ENCODE assay signal across 9 cellular contexts in the genomic region with DNA sequence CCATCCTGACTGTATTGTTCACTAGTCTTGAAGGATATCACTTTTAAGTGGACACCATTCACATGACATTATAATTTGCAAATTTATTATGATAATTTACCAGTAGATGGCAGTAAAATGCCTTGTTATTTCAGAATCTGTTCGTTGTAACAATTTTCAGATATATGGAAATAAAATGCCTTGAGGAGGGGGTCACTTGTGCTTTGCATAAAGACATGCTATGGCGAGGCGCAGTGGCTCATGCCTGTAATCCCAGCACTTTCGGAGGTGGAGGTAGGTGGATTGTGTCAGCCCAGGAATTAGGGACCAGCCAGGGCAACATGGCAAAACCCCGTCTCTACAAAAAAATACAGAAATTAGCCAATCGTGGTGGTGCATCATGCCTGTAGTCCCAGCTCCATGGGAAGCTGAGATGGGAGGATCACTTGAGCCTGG. TPM values are rescaled to one million over a fixed set of nuclear protein-coding genes. Genes with fewer than 3 reads are reported as not detected.
DNase-seq lines count a peak whose midpoint lies in the region; ATAC-seq and TF ChIP-seq lines count a peak whose summit lies in the region.
"Had no signal": no experiment of that assay in that cellular context is flagged by ENCODE, and none has a peak within 500 bp of the region (broad histone marks: within the 10 kb centered on the region; RNA-seq: fewer than 3 reads in every experiment).

No MANE protein-coding gene starts in this region.

- peak overlapping the region; percentile 33 for H2AFZ ChIP-seq in parathyroid adenoma

- DNase-seq in DMS153 treated with DMSO at 0.1 percent for 48 hours (lab: John Stamatoyannopoulos, UW; ENCODE audit: unreplicated experiment) (peak; percentile 19), KBM-7 (peak; percentile 73), OCI-M1 (lab: John Stamatoyannopoulos, UW) (peak; percentile 81), esophagus muscularis mucosa (ENCODE audit: extremely low spot score) (no peak)
- DNase-seq in activated CD4-positive, CD25-positive, alpha-beta regulatory T cell treated with anti-CD3 and anti-CD28 coated beads, Interleukin-2, amount 50 U/mL, for 72 hours = no peak

- intact Hi-C loops in esophagus muscularis mucosa (cut with DNase I) = loop anchor here (5.0 kb wide), 1 partner anchor 38 kb away; the partner anchor contains the start of gene GGT7

- H3K27ac ChIP-seq in esophagus muscularis mucosa (replicated peaks in 1 of 4) = no peak overlapping the region
- no peak overlapping the region for H3K27ac ChIP-seq in parathyroid adenoma
- H3K27ac ChIP-seq: SJSA1 had no signal

- no peak overlapping the region for H3K4me2 ChIP-seq in parathyroid adenoma (ENCODE audit: low read length)

- H3K79me2 ChIP-seq in parathyroid adenoma = no peaks in the 10 kb centered on the region

- H3K9ac ChIP-seq in parathyroid adenoma = no peak overlapping the region

- peaks cover 0 to 5% (median 0%) of the 10 kb centered on the region in 4 donors for H3K4me1 ChIP-seq in esophagus muscularis mucosa
- no peaks in the 10 kb centered on the region for H3K4me1 ChIP-seq in parathyroid adenoma
- H3K4me1 ChIP-seq: SJSA1 had no signal

- ATAC-seq in GM19463 (IDR thresholded peaks at IDR 0.05; ENCODE audit: unreplicated experiment) = no peak
- ATAC-seq in GM19395 (IDR thresholded peaks at IDR 0.05; ENCODE audit: unreplicated experiment) = no peak

- H3K27me3 ChIP-seq in esophagus muscularis mucosa = no peaks in the 10 kb centered on the region
- no peaks in the 10 kb centered on the region for H3K27me3 ChIP-seq in parathyroid adenoma (ENCODE audit: control insufficient read depth, insufficient read depth, low read length)

- no peak for TF ChIP-seq EP300 in esophagus muscularis mucosa (IDR thresholded peaks at IDR 0.05)

- H3K4me3 ChIP-seq in esophagus muscularis mucosa (no peak overlapping the region), parathyroid adenoma (ENCODE audit: low read depth, low read length) (no peak overlapping the region)
- H3K4me3 ChIP-seq: SJSA1 had no signal

- 29% methylated on average over 6 of the region's 6 CpGs for WGBS in esophagus muscularis mucosa

- TF ChIP-seq CTCF in esophagus muscularis mucosa (IDR thresholded peaks at IDR 0.05) = peak; percentile 33 to 52 (median 49)
- peak; percentile 53 for TF ChIP-seq CTCF in parathyroid adenoma (IDR thresholded peaks at IDR 0.05)

- TF ChIP-seq POLR2A in esophagus muscularis mucosa (IDR thresholded peaks at IDR 0.05; ENCODE audit: low read depth) = no peak

- H3K9me3 ChIP-seq in esophagus muscularis mucosa = no peaks in the 10 kb centered on the region
- H3K9me3 ChIP-seq in parathyroid adenoma (ENCODE audit: control insufficient read depth, low read length) = no peaks in the 10 kb centered on the region
- H3K9me3 ChIP-seq: SJSA1 had no signal

- in situ Hi-C loops in KBM-7 (cut with MboI; ENCODE audit: low pct_unique_long_range_greater_than_20kb, low sequenced_read_pairs) = loop anchor here (25.0 kb wide), 1 partner anchor 428 kb away; no protein-coding TSS in a partner anchor

- H3K36me3 ChIP-seq in esophagus muscularis mucosa = no peaks in the 10 kb centered on the region
- no peaks in the 10 kb centered on the region for H3K36me3 ChIP-seq in parathyroid adenoma (ENCODE audit: control insufficient read depth, insufficient read depth, low read length)
- H3K36me3 ChIP-seq: SJSA1 had no signal

RNA-seq across cellular contexts. Expression of gene NCOA6, which starts 9.0 kb away (rescaled TPM):
- total RNA-seq in esophagus muscularis mucosa = 10 to 100 TPM; 14.9 to 30.2 (median 23.3) TPM

RNA-seq across cellular contexts. Expression of gene GGT7, which starts 38.2 kb away (rescaled TPM):
- total RNA-seq in esophagus muscularis mucosa = 10 to 100 TPM in 1 of 4 donors, 1 to 10 TPM in 3; 7.6 to 11.9 (median 9.4) TPM

RNA-seq across cellular contexts. Expression of gene ACSS2, which starts 41.9 kb away (rescaled TPM):
- total RNA-seq in esophagus muscularis mucosa = 10 to 100 TPM; 34.8 to 90.7 (median 62.8) TPM

Comparison
In these comparisons a context has a peak if more than half of its experiments do, and no peak if none do; other contexts are left out.
1. DNase-seq: peak in DMS153 treated with DMSO at 0.1 percent for 48 hours (single experiment), KBM-7 (single experiment) and OCI-M1 (single experiment); none in esophagus muscularis mucosa (single experiment) and activated CD4-positive, CD25-positive, alpha-beta regulatory T cell treated with anti-CD3 and anti-CD28 coated beads, Interleukin-2, amount 50 U/mL, for 72 hours (single experiment).